Comparison of ENCODE assay signal across 13 cellular contexts in the genomic region with DNA sequence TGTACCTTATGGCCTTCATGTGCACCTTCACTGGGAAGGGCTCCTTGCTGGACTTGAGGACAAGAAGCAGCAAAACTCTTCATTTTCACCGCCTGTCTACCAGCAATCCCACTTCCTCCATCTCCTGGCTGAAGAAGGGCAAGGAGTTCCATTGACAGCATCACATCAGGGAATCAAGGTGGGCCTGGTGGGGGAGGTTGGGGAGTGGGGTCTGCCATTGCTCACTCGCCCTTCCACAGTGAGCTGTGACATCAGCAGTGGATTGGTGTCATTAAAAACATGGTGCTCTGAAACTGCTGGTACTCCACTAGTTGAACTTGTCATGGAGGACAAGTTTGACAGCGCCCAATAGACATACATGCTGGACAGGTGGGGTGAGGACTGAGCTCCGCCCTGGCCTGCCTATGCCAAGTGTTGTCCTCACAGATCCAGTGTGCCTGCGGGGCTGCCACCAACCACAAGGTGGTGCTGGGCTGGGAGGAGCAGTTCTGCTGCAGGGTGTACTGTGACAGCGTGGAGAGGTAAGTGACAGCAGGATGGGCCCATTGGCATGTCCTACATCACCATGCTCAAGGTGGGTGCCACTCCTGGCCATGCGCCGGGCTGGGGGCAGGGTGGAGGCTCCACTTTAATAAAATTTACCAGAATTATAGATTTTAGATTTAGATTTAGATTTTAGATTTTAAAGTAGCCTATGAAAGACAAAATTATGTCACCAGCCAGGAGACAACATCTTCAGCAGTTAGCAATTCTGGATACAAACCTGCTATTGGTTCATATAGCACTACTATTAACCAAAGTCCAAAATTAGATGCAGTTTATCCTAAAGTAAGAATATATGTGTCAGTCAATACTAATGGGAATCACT.
DNase-seq lines count a peak whose midpoint lies in the region; ATAC-seq and TF ChIP-seq lines count a peak whose summit lies in the region.
"Had no signal": no experiment of that assay in that cellular context is flagged by ENCODE, and none has a peak within 500 bp of the region (broad histone marks: within the 10 kb centered on the region; RNA-seq: fewer than 3 reads in every experiment).

No MANE protein-coding gene starts in this region.

- peak; percentile 72 for TF ChIP-seq CTCF in WERI-Rb-1 (IDR thresholded peaks at IDR 0.05; ENCODE audit: low read depth, low read length)
- TF ChIP-seq CTCF in osteoblast (IDR thresholded peaks at IDR 0.05; ENCODE audit: extremely low read depth, low read depth, low read length): no peak
- TF ChIP-seq CTCF in GM10266 (IDR thresholded peaks at IDR 0.05; ENCODE audit: control insufficient read depth, insufficient read depth, low read depth, missing control alignments): no peak

- H2AFZ ChIP-seq in osteoblast (ENCODE audit: low read length): no peak overlapping the region

- H3K36me3 ChIP-seq in MG63 (no peaks in the 10 kb centered on the region), WERI-Rb-1 (no peaks in the 10 kb centered on the region), osteoblast (ENCODE audit: insufficient read depth, low read length) (no peaks in the 10 kb centered on the region)
- H3K36me3 ChIP-seq: colonic mucosa, gastrocnemius medialis had no signal

- no peaks in the 10 kb centered on the region for H3K9me3 ChIP-seq in MG63
- no peaks in the 10 kb centered on the region for H3K9me3 ChIP-seq in WERI-Rb-1 (ENCODE audit: severe bottlenecking)
- H3K9me3 ChIP-seq in osteoblast (ENCODE audit: low read depth, low read length): peaks cover 6% of the 10 kb centered on the region
- H3K9me3 ChIP-seq: colonic mucosa, gastrocnemius medialis had no signal

- no peaks in the 10 kb centered on the region for H3K4me1 ChIP-seq in osteoblast (ENCODE audit: insufficient read depth, low read length)
- H3K4me1 ChIP-seq: colonic mucosa, gastrocnemius medialis had no signal

- H3K4me2 ChIP-seq in osteoblast (ENCODE audit: insufficient read depth, low read length): no peak overlapping the region

- H3K79me2 ChIP-seq in osteoblast (ENCODE audit: insufficient read depth, low read length): no peaks in the 10 kb centered on the region

- DNase-seq in NCI-H2227 (lab: John Stamatoyannopoulos, UW; ENCODE audit: unreplicated experiment) (peak; percentile 58), NCI-H2227 treated with DMSO at 0.1 percent for 48 hours (lab: John Stamatoyannopoulos, UW) (no peak), MG63 (peak; percentile 18), WERI-Rb-1 (peak; percentile 49), osteoblast (ENCODE audit: insufficient read length, low spot score, missing footprints) (peak; percentile 53), ureter (ENCODE audit: low spot score) (no peak), GM10266 (ENCODE audit: extremely low spot score) (no peak)
- DNase-seq: activated naive CD4-positive, alpha-beta T cell treated with anti-CD3 and anti-CD28 coated beads, Interleukin-2, amount 50 U/mL, for 16 hours; colonic mucosa; gastrocnemius medialis; NCI-H187; occipital lobe had no signal

- no peaks in the 10 kb centered on the region for H3K27me3 ChIP-seq in MG63
- H3K27me3 ChIP-seq in WERI-Rb-1 (ENCODE audit: insufficient read depth, low read depth, severe bottlenecking): peaks cover 10% of the 10 kb centered on the region
- H3K27me3 ChIP-seq in osteoblast (ENCODE audit: insufficient read depth, low read length): no peaks in the 10 kb centered on the region
- H3K27me3 ChIP-seq: colonic mucosa, gastrocnemius medialis had no signal

- no peak overlapping the region for H3K27ac ChIP-seq in WERI-Rb-1
- H3K27ac ChIP-seq in osteoblast (ENCODE audit: low read depth, low read length): no peak overlapping the region
- H3K27ac ChIP-seq: colonic mucosa, gastrocnemius medialis had no signal

- ATAC-seq in HG03521 (IDR thresholded peaks at IDR 0.05; ENCODE audit: unreplicated experiment): no peak
- ATAC-seq: gastrocnemius medialis had no signal

- H3K4me3 ChIP-seq in MG63 (no peak overlapping the region), WERI-Rb-1 (ENCODE audit: low read depth, low read length) (no peak overlapping the region), osteoblast (ENCODE audit: insufficient read depth, low read length) (no peak overlapping the region)
- H3K4me3 ChIP-seq: colonic mucosa, gastrocnemius medialis had no signal

- no peaks in the 10 kb centered on the region for H4K20me1 ChIP-seq in osteoblast (ENCODE audit: insufficient read depth, low read length)

Comparison
In these comparisons a context has a peak if more than half of its experiments do, and no peak if none do; other contexts are left out.
1. DNase-seq: peak in NCI-H2227 (single experiment), MG63 (single experiment), WERI-Rb-1 (single experiment) and osteoblast (single experiment); none in NCI-H2227 treated with DMSO at 0.1 percent for 48 hours (single experiment), ureter (single experiment) and GM10266 (single experiment).